Comparison of ENCODE assay signal across 1 cellular context in genomic region chr7:100614308-100614861, GRCh38.
TF ChIP-seq lines count a peak whose summit lies in the region.

No MANE protein-coding gene starts in this region.

TF ChIP-seq in HEK293, 187 proteins besides CTCF, POLR2A, EP300 and RAD21 (continued from another document):
- TF ChIP-seq ZNF121 (tag by site-specific recombination; IDR thresholded peaks at IDR 0.05), result peak; percentile 65; the same call in 1 of the 2 replicates
- TF ChIP-seq ZNF175 (tag by site-specific recombination; IDR thresholded peaks at IDR 0.05), result no peak
- no peak for TF ChIP-seq ZNF701 (tag by site-specific recombination; IDR thresholded peaks at IDR 0.05)
- TF ChIP-seq ZBTB8A (tag by site-specific recombination; IDR thresholded peaks at IDR 0.05), result no peak
- no peak for TF ChIP-seq ZNF354C (tag by site-specific recombination; IDR thresholded peaks at IDR 0.05; ENCODE audit: borderline replicate concordance, low read depth)
- no peak for TF ChIP-seq KLF17 (tag by site-specific recombination; IDR thresholded peaks at IDR 0.05)
